In the genomic region with DNA sequence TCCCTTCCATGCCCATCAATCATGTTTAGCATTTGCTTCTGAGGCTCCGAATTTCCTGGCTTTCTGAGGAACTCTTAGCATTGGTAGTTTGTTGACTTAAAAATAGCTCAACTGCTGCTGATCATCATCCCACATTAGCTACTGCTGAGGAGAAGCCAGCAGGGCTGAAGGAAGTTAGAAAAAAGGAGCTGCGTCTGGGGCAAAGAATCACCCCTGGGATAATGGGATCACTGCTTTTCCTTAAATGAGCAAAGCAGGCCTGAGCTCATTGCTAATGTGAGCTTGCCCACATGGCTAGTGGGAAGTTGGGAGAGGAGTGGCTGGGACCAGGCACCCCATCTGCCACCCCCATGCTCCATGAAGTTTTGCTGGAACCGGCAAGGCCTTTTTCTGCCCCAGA, we compare ENCODE assay signal across 1 cellular context.
TF ChIP-seq lines count a peak whose summit lies in the region.

No MANE protein-coding gene starts in this region.

TF ChIP-seq in HepG2, 621 proteins besides CTCF, POLR2A, EP300 and RAD21:
- TF ChIP-seq, protein P1, sequence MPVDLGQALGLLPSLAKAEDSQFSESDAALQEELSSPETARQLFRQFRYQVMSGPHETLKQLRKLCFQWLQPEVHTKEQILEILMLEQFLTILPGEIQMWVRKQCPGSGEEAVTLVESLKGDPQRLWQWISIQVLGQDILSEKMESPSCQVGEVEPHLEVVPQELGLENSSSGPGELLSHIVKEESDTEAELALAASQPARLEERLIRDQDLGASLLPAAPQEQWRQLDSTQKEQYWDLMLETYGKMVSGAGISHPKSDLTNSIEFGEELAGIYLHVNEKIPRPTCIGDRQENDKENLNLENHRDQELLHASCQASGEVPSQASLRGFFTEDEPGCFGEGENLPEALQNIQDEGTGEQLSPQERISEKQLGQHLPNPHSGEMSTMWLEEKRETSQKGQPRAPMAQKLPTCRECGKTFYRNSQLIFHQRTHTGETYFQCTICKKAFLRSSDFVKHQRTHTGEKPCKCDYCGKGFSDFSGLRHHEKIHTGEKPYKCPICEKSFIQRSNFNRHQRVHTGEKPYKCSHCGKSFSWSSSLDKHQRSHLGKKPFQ (CRISPR knock-in tag; IDR thresholded peaks at IDR 0.05; ENCODE audit: insufficient replicate concordance): peak; percentile 74
- TF ChIP-seq KLF16 (CRISPR knock-in tag; IDR thresholded peaks at IDR 0.05): no peak
- TF ChIP-seq, protein P2, sequence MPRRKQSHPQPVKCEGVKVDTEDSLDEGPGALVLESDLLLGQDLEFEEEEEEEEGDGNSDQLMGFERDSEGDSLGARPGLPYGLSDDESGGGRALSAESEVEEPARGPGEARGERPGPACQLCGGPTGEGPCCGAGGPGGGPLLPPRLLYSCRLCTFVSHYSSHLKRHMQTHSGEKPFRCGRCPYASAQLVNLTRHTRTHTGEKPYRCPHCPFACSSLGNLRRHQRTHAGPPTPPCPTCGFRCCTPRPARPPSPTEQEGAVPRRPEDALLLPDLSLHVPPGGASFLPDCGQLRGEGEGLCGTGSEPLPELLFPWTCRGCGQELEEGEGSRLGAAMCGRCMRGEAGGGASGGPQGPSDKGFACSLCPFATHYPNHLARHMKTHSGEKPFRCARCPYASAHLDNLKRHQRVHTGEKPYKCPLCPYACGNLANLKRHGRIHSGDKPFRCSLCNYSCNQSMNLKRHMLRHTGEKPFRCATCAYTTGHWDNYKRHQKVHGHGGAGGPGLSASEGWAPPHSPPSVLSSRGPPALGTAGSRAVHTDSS (CRISPR knock-in tag; conservative IDR thresholded peaks at IDR 0.05): 0 out of 2 replicates have a peak, but pooled peaks have one; percentile 56
- TF ChIP-seq ZNF746 (CRISPR knock-in tag; IDR thresholded peaks at IDR 0.05): 0 out of 2 replicates have a peak, but pooled peaks have one; percentile 36
- TF ChIP-seq, protein P3, sequence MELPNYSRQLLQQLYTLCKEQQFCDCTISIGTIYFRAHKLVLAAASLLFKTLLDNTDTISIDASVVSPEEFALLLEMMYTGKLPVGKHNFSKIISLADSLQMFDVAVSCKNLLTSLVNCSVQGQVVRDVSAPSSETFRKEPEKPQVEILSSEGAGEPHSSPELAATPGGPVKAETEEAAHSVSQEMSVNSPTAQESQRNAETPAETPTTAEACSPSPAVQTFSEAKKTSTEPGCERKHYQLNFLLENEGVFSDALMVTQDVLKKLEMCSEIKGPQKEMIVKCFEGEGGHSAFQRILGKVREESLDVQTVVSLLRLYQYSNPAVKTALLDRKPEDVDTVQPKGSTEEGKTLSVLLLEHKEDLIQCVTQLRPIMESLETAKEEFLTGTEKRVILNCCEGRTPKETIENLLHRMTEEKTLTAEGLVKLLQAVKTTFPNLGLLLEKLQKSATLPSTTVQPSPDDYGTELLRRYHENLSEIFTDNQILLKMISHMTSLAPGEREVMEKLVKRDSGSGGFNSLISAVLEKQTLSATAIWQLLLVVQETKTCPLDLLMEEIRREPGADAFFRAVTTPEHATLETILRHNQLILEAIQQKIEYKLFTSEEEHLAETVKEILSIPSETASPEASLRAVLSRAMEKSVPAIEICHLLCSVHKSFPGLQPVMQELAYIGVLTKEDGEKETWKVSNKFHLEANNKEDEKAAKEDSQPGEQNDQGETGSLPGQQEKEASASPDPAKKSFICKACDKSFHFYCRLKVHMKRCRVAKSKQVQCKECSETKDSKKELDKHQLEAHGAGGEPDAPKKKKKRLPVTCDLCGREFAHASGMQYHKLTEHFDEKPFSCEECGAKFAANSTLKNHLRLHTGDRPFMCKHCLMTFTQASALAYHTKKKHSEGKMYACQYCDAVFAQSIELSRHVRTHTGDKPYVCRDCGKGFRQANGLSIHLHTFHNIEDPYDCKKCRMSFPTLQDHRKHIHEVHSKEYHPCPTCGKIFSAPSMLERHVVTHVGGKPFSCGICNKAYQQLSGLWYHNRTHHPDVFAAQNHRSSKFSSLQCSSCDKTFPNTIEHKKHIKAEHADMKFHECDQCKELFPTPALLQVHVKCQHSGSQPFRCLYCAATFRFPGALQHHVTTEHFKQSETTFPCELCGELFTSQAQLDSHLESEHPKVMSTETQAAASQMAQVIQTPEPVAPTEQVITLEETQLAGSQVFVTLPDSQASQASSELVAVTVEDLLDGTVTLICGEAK (IDR thresholded peaks at IDR 0.05): no peak
- TF ChIP-seq, protein P3 (CRISPR knock-in tag; IDR thresholded peaks at IDR 0.05): 0 out of 2 replicates have a peak, but pooled peaks have one; percentile 13
- TF ChIP-seq SALL2 (CRISPR knock-in tag; IDR thresholded peaks at IDR 0.05): no peak
- no peak for TF ChIP-seq ZNF564 (CRISPR knock-in tag; IDR thresholded peaks at IDR 0.05)
- TF ChIP-seq, protein P4, sequence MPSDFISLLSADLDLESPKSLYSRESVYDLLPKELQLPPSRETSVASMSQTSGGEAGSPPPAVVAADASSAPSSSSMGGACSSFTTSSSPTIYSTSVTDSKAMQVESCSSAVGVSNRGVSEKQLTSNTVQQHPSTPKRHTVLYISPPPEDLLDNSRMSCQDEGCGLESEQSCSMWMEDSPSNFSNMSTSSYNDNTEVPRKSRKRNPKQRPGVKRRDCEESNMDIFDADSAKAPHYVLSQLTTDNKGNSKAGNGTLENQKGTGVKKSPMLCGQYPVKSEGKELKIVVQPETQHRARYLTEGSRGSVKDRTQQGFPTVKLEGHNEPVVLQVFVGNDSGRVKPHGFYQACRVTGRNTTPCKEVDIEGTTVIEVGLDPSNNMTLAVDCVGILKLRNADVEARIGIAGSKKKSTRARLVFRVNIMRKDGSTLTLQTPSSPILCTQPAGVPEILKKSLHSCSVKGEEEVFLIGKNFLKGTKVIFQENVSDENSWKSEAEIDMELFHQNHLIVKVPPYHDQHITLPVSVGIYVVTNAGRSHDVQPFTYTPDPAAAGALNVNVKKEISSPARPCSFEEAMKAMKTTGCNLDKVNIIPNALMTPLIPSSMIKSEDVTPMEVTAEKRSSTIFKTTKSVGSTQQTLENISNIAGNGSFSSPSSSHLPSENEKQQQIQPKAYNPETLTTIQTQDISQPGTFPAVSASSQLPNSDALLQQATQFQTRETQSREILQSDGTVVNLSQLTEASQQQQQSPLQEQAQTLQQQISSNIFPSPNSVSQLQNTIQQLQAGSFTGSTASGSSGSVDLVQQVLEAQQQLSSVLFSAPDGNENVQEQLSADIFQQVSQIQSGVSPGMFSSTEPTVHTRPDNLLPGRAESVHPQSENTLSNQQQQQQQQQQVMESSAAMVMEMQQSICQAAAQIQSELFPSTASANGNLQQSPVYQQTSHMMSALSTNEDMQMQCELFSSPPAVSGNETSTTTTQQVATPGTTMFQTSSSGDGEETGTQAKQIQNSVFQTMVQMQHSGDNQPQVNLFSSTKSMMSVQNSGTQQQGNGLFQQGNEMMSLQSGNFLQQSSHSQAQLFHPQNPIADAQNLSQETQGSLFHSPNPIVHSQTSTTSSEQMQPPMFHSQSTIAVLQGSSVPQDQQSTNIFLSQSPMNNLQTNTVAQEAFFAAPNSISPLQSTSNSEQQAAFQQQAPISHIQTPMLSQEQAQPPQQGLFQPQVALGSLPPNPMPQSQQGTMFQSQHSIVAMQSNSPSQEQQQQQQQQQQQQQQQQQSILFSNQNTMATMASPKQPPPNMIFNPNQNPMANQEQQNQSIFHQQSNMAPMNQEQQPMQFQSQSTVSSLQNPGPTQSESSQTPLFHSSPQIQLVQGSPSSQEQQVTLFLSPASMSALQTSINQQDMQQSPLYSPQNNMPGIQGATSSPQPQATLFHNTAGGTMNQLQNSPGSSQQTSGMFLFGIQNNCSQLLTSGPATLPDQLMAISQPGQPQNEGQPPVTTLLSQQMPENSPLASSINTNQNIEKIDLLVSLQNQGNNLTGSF (CRISPR knock-in tag; IDR thresholded peaks at IDR 0.05): peak; percentile 38; the same call in 1 of the 2 replicates
- TF ChIP-seq, protein P5, sequence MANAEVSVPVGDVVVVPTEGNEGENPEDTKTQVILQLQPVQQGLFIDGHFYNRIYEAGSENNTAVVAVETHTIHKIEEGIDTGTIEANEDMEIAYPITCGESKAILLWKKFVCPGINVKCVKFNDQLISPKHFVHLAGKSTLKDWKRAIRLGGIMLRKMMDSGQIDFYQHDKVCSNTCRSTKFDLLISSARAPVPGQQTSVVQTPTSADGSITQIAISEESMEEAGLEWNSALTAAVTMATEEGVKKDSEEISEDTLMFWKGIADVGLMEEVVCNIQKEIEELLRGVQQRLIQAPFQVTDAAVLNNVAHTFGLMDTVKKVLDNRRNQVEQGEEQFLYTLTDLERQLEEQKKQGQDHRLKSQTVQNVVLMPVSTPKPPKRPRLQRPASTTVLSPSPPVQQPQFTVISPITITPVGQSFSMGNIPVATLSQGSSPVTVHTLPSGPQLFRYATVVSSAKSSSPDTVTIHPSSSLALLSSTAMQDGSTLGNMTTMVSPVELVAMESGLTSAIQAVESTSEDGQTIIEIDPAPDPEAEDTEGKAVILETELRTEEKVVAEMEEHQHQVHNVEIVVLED (CRISPR knock-in tag; IDR thresholded peaks at IDR 0.05; ENCODE audit: borderline replicate concordance): no peak
- no peak for TF ChIP-seq ZNF432 (CRISPR knock-in tag; IDR thresholded peaks at IDR 0.05; ENCODE audit: borderline replicate concordance)
